ENCODE assay signal across 8 cellular contexts in genomic region chr6:33621396-33622388, GRCh38. TPM values are rescaled to one million over a fixed set of nuclear protein-coding genes. Genes with fewer than 3 reads are reported as not detected.
DNase-seq lines count a peak whose midpoint lies in the region; ATAC-seq and TF ChIP-seq lines count a peak whose summit lies in the region.

No MANE protein-coding gene starts in this region.

- peaks cover 11% of the 10 kb centered on the region for H3K4me1 ChIP-seq in NT2/D1 (ENCODE audit: insufficient read depth, insufficient read length)
- no peaks in the 10 kb centered on the region for H3K4me1 ChIP-seq in hepatocyte (ENCODE audit: insufficient read depth)
- peaks cover 6% of the 10 kb centered on the region for H3K4me1 ChIP-seq in smooth muscle cell (ENCODE audit: low read depth)

- H2AFZ ChIP-seq in hepatocyte (peak overlapping the region; percentile 32), smooth muscle cell (ENCODE audit: low read depth) (peak overlapping the region; percentile 96)

- no peaks in the 10 kb centered on the region for H4K20me1 ChIP-seq in hepatocyte (ENCODE audit: insufficient read depth, poor library complexity, severe bottlenecking)
- H4K20me1 ChIP-seq in smooth muscle cell (ENCODE audit: low read depth) = no peaks in the 10 kb centered on the region

- no peaks in the 10 kb centered on the region for H3F3A ChIP-seq in smooth muscle cell (ENCODE audit: low read depth)

- H3K9me3 ChIP-seq in NT2/D1 (ENCODE audit: insufficient read depth, low read length) = no peaks in the 10 kb centered on the region
- no peaks in the 10 kb centered on the region for H3K9me3 ChIP-seq in hepatocyte (ENCODE audit: low read depth)
- H3K9me3 ChIP-seq in smooth muscle cell (replicated peaks; ENCODE audit: low read depth) = no peaks in the 10 kb centered on the region

- H3K79me2 ChIP-seq in hepatocyte = peaks cover 28% of the 10 kb centered on the region
- H3K79me2 ChIP-seq in smooth muscle cell (ENCODE audit: low read depth) = no peaks in the 10 kb centered on the region

- H3K27me3 ChIP-seq in NT2/D1 (ENCODE audit: insufficient read depth, insufficient read length) (peaks cover 6% of the 10 kb centered on the region), hepatocyte (no peaks in the 10 kb centered on the region), smooth muscle cell (ENCODE audit: low read depth) (peaks cover 10% of the 10 kb centered on the region)

- DNase-seq in NCI-H2081 (lab: John Stamatoyannopoulos, UW) = peak; percentile 57 to 67
- DNase-seq in NCI-H2081 treated with DMSO at 0.1 percent for 48 hours (lab: John Stamatoyannopoulos, UW) = no peak
- no peak for DNase-seq in NT2/D1 (ENCODE audit: low read depth, low spot score)
- DNase-seq in activated naive CD4-positive, alpha-beta T cell treated with anti-CD3 and anti-CD28 coated beads, Interleukin-2, amount 50 U/mL, for 16 hours = peak; percentile 48
- DNase-seq in hepatocyte (ENCODE audit: low spot score) = peak; percentile 60
- DNase-seq in smooth muscle cell (lab: John Stamatoyannopoulos, UW; ENCODE audit: unreplicated experiment) = no peak

- H3K9me2 ChIP-seq in hepatocyte (replicated peaks; ENCODE audit: insufficient read depth) = no peaks in the 10 kb centered on the region

- 10% methylated on average over 34 of the region's 71 CpGs for WGBS in hepatocyte (ENCODE audit: low lambda C conversion rate, missing lambda C conversion rate)
- WGBS in smooth muscle cell (ENCODE audit: low lambda C conversion rate) = 8% methylated on average over 49 of the region's 71 CpGs

- H3K36me3 ChIP-seq in NT2/D1 (ENCODE audit: insufficient read depth, insufficient read length, low read length) (no peaks in the 10 kb centered on the region), hepatocyte (replicated peaks; ENCODE audit: insufficient read depth, low read depth) (no peaks in the 10 kb centered on the region), smooth muscle cell (ENCODE audit: low read depth) (no peaks in the 10 kb centered on the region)

- H3K27ac ChIP-seq in hepatocyte = peak overlapping the region; percentile 95
- H3K27ac ChIP-seq in smooth muscle cell (ENCODE audit: low read depth) = no peak overlapping the region

- H3K9ac ChIP-seq in NT2/D1 (ENCODE audit: insufficient read length, low read depth) (peak overlapping the region; percentile 80), smooth muscle cell (ENCODE audit: low read depth) (no peak overlapping the region)

- H3K4me3 ChIP-seq in NT2/D1 (ENCODE audit: insufficient read length, low read depth) (peak overlapping the region; percentile 64), hepatocyte (peak overlapping the region; percentile 66), smooth muscle cell (peak overlapping the region; percentile 59)

- ATAC-seq in HG03039 (IDR thresholded peaks at IDR 0.05; ENCODE audit: unreplicated experiment) (peak; percentile 16), HG03139 (IDR thresholded peaks at IDR 0.05; ENCODE audit: unreplicated experiment) (no peak)

- TF ChIP-seq CTCF in hepatocyte (IDR thresholded peaks at IDR 0.05; ENCODE audit: poor library complexity) (no peak), smooth muscle cell (IDR thresholded peaks at IDR 0.05; ENCODE audit: borderline replicate concordance, insufficient read depth, poor library complexity, severe bottlenecking) (no peak)

- H3K4me2 ChIP-seq in hepatocyte = peak overlapping the region; percentile 95
- H3K4me2 ChIP-seq in smooth muscle cell = peak overlapping the region; percentile 87

RNA-seq across cellular contexts. Expression of gene ITPR3, which starts 0.6 kb away (rescaled TPM):
- total RNA-seq in hepatocyte (27.3 and 39.6 TPM in 2 replicates), smooth muscle cell (4.7 and 7.4 TPM in 2 replicates)
- polyA plus RNA-seq in hepatocyte (14.8 and 16.5 TPM in 2 replicates), smooth muscle cell (2.0 and 5.7 TPM in 2 replicates)

RNA-seq across cellular contexts. Expression of gene BAK1, which starts 41.6 kb away (rescaled TPM):
- total RNA-seq in hepatocyte = 18.6 and 24.0 TPM in 2 replicates
- polyA plus RNA-seq in hepatocyte = 23.6 and 33.1 TPM in 2 replicates
- total RNA-seq in smooth muscle cell = 23.6 and 23.8 TPM in 2 replicates
- polyA plus RNA-seq in smooth muscle cell = 43.7 and 50.4 TPM in 2 replicates

Comparison
In these comparisons a context has a peak if more than half of its experiments do, and no peak if none do; other contexts are left out.
1. DNase-seq: peak in NCI-H2081 (2 of 2), activated naive CD4-positive, alpha-beta T cell treated with anti-CD3 and anti-CD28 coated beads, Interleukin-2, amount 50 U/mL, for 16 hours (single experiment) and hepatocyte (single experiment); none in NCI-H2081 treated with DMSO at 0.1 percent for 48 hours (single experiment), NT2/D1 (single experiment) and smooth muscle cell (single experiment).
2. Peak in every context shown above with its lines, with median percentiles within 50 percentile points of each other: H3K4me3 ChIP-seq.